ENCODE assay signal across 15 cellular contexts in genomic region chr1:160710531-160711252, GRCh38.
DNase-seq lines count a peak whose midpoint lies in the region; ATAC-seq and TF ChIP-seq lines count a peak whose summit lies in the region.
"Had no signal": no experiment of that assay in that cellular context is flagged by ENCODE, and none has a peak within 500 bp of the region (broad histone marks: within the 10 kb centered on the region; RNA-seq: fewer than 3 reads in every experiment).

No MANE protein-coding gene starts in this region.

- peaks cover 0 to 9% (median 0%) of the 10 kb centered on the region in 11 experiments; a peak in 1 of 22 replicates for H3K27me3 ChIP-seq in BLaER1 treated with 17β-estradiol and CSF1 and Interleukin-3, amounts not matched to agents 10 nM and 100 nM
- H3K27me3 ChIP-seq in OCI-LY3 (ENCODE audit: low read depth, low read length), result no peaks in the 10 kb centered on the region
- H3K27me3 ChIP-seq in neutrophil, result no peaks in the 10 kb centered on the region

- peaks cover 77 to 92% (median 81%) of the 10 kb centered on the region in 10 experiments for H3K4me1 ChIP-seq in BLaER1 treated with 17β-estradiol and CSF1 and Interleukin-3, amounts not matched to agents 10 nM and 100 nM
- H3K4me1 ChIP-seq in OCI-LY3 (ENCODE audit: low read length) (peaks cover 75% of the 10 kb centered on the region), neutrophil (ENCODE audit: control insufficient read depth in 1 of 2, insufficient read depth in 1 of 2, low read depth in 1 of 2, low read length in 1 of 2) (peaks cover 83 to 85% of the 10 kb centered on the region in 2 experiments)

- H3K36me3 ChIP-seq in BLaER1 treated with 17β-estradiol and CSF1 and Interleukin-3, amounts not matched to agents 10 nM and 100 nM, result peaks cover 0 to 6% (median 0%) of the 10 kb centered on the region in 11 experiments; a peak in 2 of 22 replicates
- H3K36me3 ChIP-seq in OCI-LY3 (replicated peaks; ENCODE audit: low read depth, low read length), result peaks cover 33% of the 10 kb centered on the region
- no peaks in the 10 kb centered on the region for H3K36me3 ChIP-seq in neutrophil

- no peak overlapping the region for H2AFZ ChIP-seq in OCI-LY3 (ENCODE audit: low read depth, low read length)

- H3K9me3 ChIP-seq in BLaER1 treated with 17β-estradiol and CSF1 and Interleukin-3, amounts not matched to agents 10 nM and 100 nM (replicated peaks in 1 of 11), result no peaks in the 10 kb centered on the region
- H3K9me3 ChIP-seq in OCI-LY3 (ENCODE audit: insufficient read depth, low read length) (no peaks in the 10 kb centered on the region), neutrophil (no peaks in the 10 kb centered on the region)

- H3K9ac ChIP-seq in BLaER1 treated with 17β-estradiol and CSF1 and Interleukin-3, amounts not matched to agents 10 nM and 100 nM, result peak overlapping the region; percentile 15 to 79 (median 65); a peak in 19 of 22 replicates
- peak overlapping the region; percentile 88 for H3K9ac ChIP-seq in OCI-LY3 (ENCODE audit: low read length)

- H3K4me2 ChIP-seq in BLaER1 treated with 17β-estradiol and CSF1 and Interleukin-3, amounts not matched to agents 10 nM and 100 nM, result peak overlapping the region; percentile 72 to 99 (median 95)
- H3K4me2 ChIP-seq in OCI-LY3 (ENCODE audit: low read length), result peak overlapping the region; percentile 89

- H3K4me3 ChIP-seq in BLaER1 treated with 17β-estradiol and CSF1 and Interleukin-3, amounts not matched to agents 10 nM and 100 nM, result peak overlapping the region; percentile 49 to 67 (median 57); a peak in 19 of 20 replicates
- H3K4me3 ChIP-seq in GM12864 (ENCODE audit: low read depth, low read length) (peak overlapping the region; percentile 97), OCI-LY3 (ENCODE audit: low read length) (peak overlapping the region; percentile 82), neutrophil (ENCODE audit: low read depth in 1 of 2, low read length in 1 of 2) (peak overlapping the region; percentile 75 to 90)
- H3K4me3 ChIP-seq: K562 had no signal

- DNase-seq in GM12864 (ENCODE audit: low read depth) (no peak), NCI-H146 (lab: John Stamatoyannopoulos, UW) (no peak), DMS153 treated with DMSO at 0.1 percent for 48 hours (lab: John Stamatoyannopoulos, UW; ENCODE audit: unreplicated experiment) (no peak)
- no peak for DNase-seq in stimulated activated CD4-positive, alpha-beta T cell treated with anti-CD3 and anti-CD28 coated beads, Interleukin-4, amount 100 ng/mL, for 1 hour
- DNase-seq: activated naive CD4-positive, alpha-beta T cell treated with anti-CD3 and anti-CD28 coated beads, Interleukin-2, amount 50 U/mL, for 16 hours; NCI-H1417 treated with DMSO at 0.1 percent for 48 hours; NCI-H2227 treated with DMSO at 0.1 percent for 48 hours; nephron progenitor cell; retina had no signal

- H3K79me2 ChIP-seq in OCI-LY3 (ENCODE audit: low read length), result peaks cover 63% of the 10 kb centered on the region

- H4K20me1 ChIP-seq in BLaER1 treated with 17β-estradiol and CSF1 and Interleukin-3, amounts not matched to agents 10 nM and 100 nM, result peaks cover 0 to 28% (median 0%) of the 10 kb centered on the region in 11 experiments; a peak in 3 of 22 replicates
- H4K20me1 ChIP-seq in OCI-LY3 (ENCODE audit: insufficient read depth, low read length), result peaks cover under 1% of the 10 kb centered on the region

- TF ChIP-seq CTCF in GM12864 (IDR thresholded peaks at IDR 0.05; ENCODE audit: low read depth, low read length, missing control alignments) (no peak), OCI-LY3 (IDR thresholded peaks at IDR 0.05; ENCODE audit: low read depth, low read length) (no peak), neutrophil (IDR thresholded peaks at IDR 0.05) (no peak)

- peak overlapping the region in 8 of 11 experiments; percentile 64 to 81 (median 72); a peak in 15 of 22 replicates for H3K27ac ChIP-seq in BLaER1 treated with 17β-estradiol and CSF1 and Interleukin-3, amounts not matched to agents 10 nM and 100 nM
- peak overlapping the region; percentile 97 for H3K27ac ChIP-seq in OCI-LY3 (ENCODE audit: low read length)
- H3K27ac ChIP-seq in neutrophil, result peak overlapping the region; percentile 87

- ATAC-seq in HG02759 (IDR thresholded peaks at IDR 0.05; ENCODE audit: unreplicated experiment), result no peak
- ATAC-seq: K562, Right ventricle myocardium inferior had no signal
